Comparison of ENCODE assay signal across 8 cellular contexts in genomic region chr12:54220092-54220557, GRCh38. TPM values are rescaled to one million over a fixed set of nuclear protein-coding genes. Genes with fewer than 3 reads are reported as not detected.
DNase-seq lines count a peak whose midpoint lies in the region; ATAC-seq, FAIRE-seq and TF ChIP-seq lines count a peak whose summit lies in the region.

No MANE protein-coding gene starts in this region.

- CTCF ChIA-PET in MCF 10A (lab: Yijun Ruan, JAX) = interaction anchor here (0.5 to 4.0 kb wide), 27 partner anchors 8 to 534 kb away, joined by 3 to 23 read pairs (median 4); partner anchors contain the start of gene HOXC5

- H3K36me3 ChIP-seq in BE2C (no peaks in the 10 kb centered on the region), kidney (ENCODE audit: control insufficient read depth in 1 of 2, insufficient read depth in 2 of 2, low read length in 2 of 2) (no peaks in the 10 kb centered on the region)

- no peak overlapping the region for H3K9ac ChIP-seq in kidney (ENCODE audit: low read length in 2 of 2)

- H3K9me3 ChIP-seq in BE2C = no peaks in the 10 kb centered on the region
- H3K9me3 ChIP-seq in kidney (ENCODE audit: control insufficient read depth in 1 of 2, low read length in 2 of 2) = no peaks in the 10 kb centered on the region

- DNase-seq in BE2C (peak; percentile 74), NCI-H2107 treated with DMSO at 0.1 percent for 48 hours (lab: John Stamatoyannopoulos, UW; ENCODE audit: unreplicated experiment) (peak; percentile 60), MCF 10A (ENCODE audit: unreplicated experiment) (peak; percentile 75), kidney (peak; percentile 74)
- peak; percentile 68 for DNase-seq in stimulated activated CD4-positive, alpha-beta T cell treated with anti-CD3 and anti-CD28 coated beads, Interleukin-4, amount 100 ng/mL, for 1 hour

- no peaks in the 10 kb centered on the region for H3K27me3 Mint-ChIP-seq in MCF 10A (ENCODE audit: insufficient read depth, unreplicated experiment)

- TF ChIP-seq CTCF in BE2C (IDR thresholded peaks at IDR 0.05; ENCODE audit: low read depth, low read length) (peak; percentile 91), VCaP (conservative IDR thresholded peaks at IDR 0.05) (peak; percentile 88), MCF 10A (IDR thresholded peaks at IDR 0.05; ENCODE audit: unreplicated experiment) (peak; percentile 78), kidney (IDR thresholded peaks at IDR 0.05; ENCODE audit: borderline replicate concordance, extremely low read depth, insufficient read depth) (peak; percentile 84)

- no peak for FAIRE-seq in kidney (lab: Jason Lieb, UNC)

- no TSS peak for BruUV-seq in MCF 10A (replicated peaks; lab: Mats Ljungman, UMichigan)

- H3K4me1 ChIP-seq in BE2C (no peaks in the 10 kb centered on the region), kidney (ENCODE audit: control insufficient read depth in 1 of 2, insufficient read depth in 1 of 2, low read depth in 1 of 2, low read length in 2 of 2) (peaks cover 0 to 9% of the 10 kb centered on the region in 2 donors)

- peaks cover 8% of the 10 kb centered on the region for H3K27me3 ChIP-seq in BE2C

- no peak overlapping the region for H3K4me3 Mint-ChIP-seq in MCF 10A (ENCODE audit: unreplicated experiment)

- H3K36me3 Mint-ChIP-seq in MCF 10A (ENCODE audit: insufficient read depth, unreplicated experiment) = peaks cover 7% of the 10 kb centered on the region

- intact Hi-C loops in MCF 10A (cut with micrococcal nuclease) (loop anchor here (1.0 to 5.0 kb wide), 4 partner anchors 57 to 149 kb away; no protein-coding TSS in a partner anchor), kidney (cut with DNase I) (loop anchor here (10.0 kb wide), 1 partner anchor 155 kb away; no protein-coding TSS in a partner anchor)

- H3K27ac ChIP-seq in VCaP (no peak overlapping the region), kidney (ENCODE audit: low read depth in 2 of 2, low read length in 2 of 2) (no peak overlapping the region)

- H3K4me3 ChIP-seq in BE2C (ENCODE audit: low read depth, low read length) = no peak overlapping the region
- no peak overlapping the region for H3K4me3 ChIP-seq in kidney (ENCODE audit: low read length in 2 of 2)

- no peaks in the 10 kb centered on the region for H3K9me3 Mint-ChIP-seq in MCF 10A (ENCODE audit: unreplicated experiment)

- H3K27ac Mint-ChIP-seq in MCF 10A (ENCODE audit: low read depth, unreplicated experiment) = no peak overlapping the region

- ATAC-seq in GM19438 (IDR thresholded peaks at IDR 0.05; ENCODE audit: low read depth, unreplicated experiment) (peak; percentile 48), GM21723 (IDR thresholded peaks at IDR 0.05; ENCODE audit: unreplicated experiment) (no peak)

- POLR2A ChIA-PET in MCF 10A (lab: Yijun Ruan, JAX) = interaction anchor here (0.7 to 1.6 kb wide), 4 partner anchors 8 to 220 kb away, joined by 3 to 4 read pairs (median 4); partner anchors contain the start of gene HOXC9

- H3K4me1 Mint-ChIP-seq in MCF 10A (ENCODE audit: insufficient read depth, unreplicated experiment) = peaks cover 18% of the 10 kb centered on the region

RNA-seq across cellular contexts. Expression of gene SMUG1, which starts 31.3 kb away (rescaled TPM):
- 66.2 TPM for polyA plus RNA-seq in BE2C (2012; ENCODE audit: insufficient read depth, insufficient read length, low read depth)
- total RNA-seq in MCF 10A (2022) = 42.6 and 52.8 TPM in 2 replicates
- 27.6 TPM for total RNA-seq in kidney
- 68.3 TPM for polyA plus RNA-seq in kidney (ENCODE audit: insufficient read depth, low read depth, low replicate concordance)

RNA-seq across cellular contexts. Expression of gene CBX5, which starts 59.8 kb away (rescaled TPM):
- polyA plus RNA-seq in BE2C (2012; ENCODE audit: insufficient read depth, insufficient read length, low read depth) = 30.1 TPM
- total RNA-seq in MCF 10A (2022) (109 and 112 TPM in 2 replicates), kidney (112 TPM)
- 15.0 TPM for polyA plus RNA-seq in kidney (ENCODE audit: insufficient read depth, low read depth, low replicate concordance)
